Comparison of ENCODE assay signal across 22 cellular contexts in genomic region chr15:71120428-71120944, GRCh38. TPM values are rescaled to one million over a fixed set of nuclear protein-coding genes. Genes with fewer than 3 reads are reported as not detected.
"Had no signal": no experiment of that assay in that cellular context is flagged by ENCODE, and none has a peak within 500 bp of the region (broad histone marks: within the 10 kb centered on the region; RNA-seq: fewer than 3 reads in every experiment).

No MANE protein-coding gene starts in this region.

- H3K27me3 ChIP-seq: upper lobe of left lung had no signal

- H3K4me3 ChIP-seq: hepatocyte, lung, spleen, thoracic aorta, upper lobe of left lung had no signal

- H3K36me3 ChIP-seq: spleen, thoracic aorta, upper lobe of left lung had no signal

- DNase-seq: activated CD4-positive, alpha-beta T cell treated with anti-CD3 and anti-CD28 coated beads, Interleukin-2, amount 10 ng/mL, durations not matched to agents 7 days and 5 days; activated CD8-positive, alpha-beta memory T cell treated with anti-CD3 and anti-CD28 coated beads, Interleukin-2, amount 10 ng/mL, durations not matched to agents 7 days and 5 days; activated CD8-positive, alpha-beta T cell treated with anti-CD3 and anti-CD28 coated beads for 36 hours; activated gamma-delta T cell; activated naive CD4-positive, alpha-beta T cell treated with anti-CD3 and anti-CD28 coated beads, Interleukin-2, amount 50 U/mL, for 16 hours; activated naive CD8-positive, alpha-beta T cell treated with anti-CD3 and anti-CD28 coated beads, Interleukin-2, amount 50 U/mL, for 24 hours; activated T-cell treated with anti-CD3 and anti-CD28 coated beads for 4 hours; cortex of kidney; erythroblast; foreskin melanocyte; glutamatergic neuron; left colon; naive thymus-derived CD8-positive, alpha-beta T cell; spleen; stimulated activated CD4-positive, alpha-beta T cell treated with anti-CD3 and anti-CD28 coated beads, Interleukin-4, amount 100 ng/mL, for 1 hour; stimulated activated naive CD4-positive, alpha-beta T cell treated with Interleukin-2 at 50 U/mL for 16 hours; T1000 had no signal

- ATAC-seq: activated CD4-positive, CD25-positive, alpha-beta regulatory T cell treated with anti-CD3 and anti-CD28 coated beads, Interleukin-2, amount 50 U/mL, for 24 hours; activated CD8-positive, alpha-beta memory T cell treated with anti-CD3 and anti-CD28 coated beads, Interleukin-2, amount 10 ng/mL, durations not matched to agents 7 days and 5 days; activated CD8-positive, alpha-beta T cell treated with anti-CD3 and anti-CD28 coated beads for 36 hours; activated naive CD8-positive, alpha-beta T cell treated with anti-CD3 and anti-CD28 coated beads, Interleukin-2, amount 50 U/mL, for 24 hours; left colon; naive thymus-derived CD8-positive, alpha-beta T cell had no signal

- H3K9me3 ChIP-seq: spleen, thoracic aorta, upper lobe of left lung had no signal

- H3K27ac ChIP-seq: hepatocyte, spleen, thoracic aorta, upper lobe of left lung had no signal

RNA-seq across cellular contexts. Expression of gene THSD4, which starts 5.2 kb away (rescaled TPM):
- total RNA-seq: activated CD4-positive, alpha-beta T cell treated with anti-CD3 and anti-CD28 coated beads, Interleukin-2, amount 10 ng/mL, durations not matched to agents 7 days and 5 days; activated CD8-positive, alpha-beta memory T cell treated with anti-CD3 and anti-CD28 coated beads, Interleukin-2, amount 10 ng/mL, durations not matched to agents 7 days and 5 days; activated CD8-positive, alpha-beta T cell treated with anti-CD3 and anti-CD28 coated beads for 36 hours; naive thymus-derived CD8-positive, alpha-beta T cell had no signal
